2 cellular contexts compared by ENCODE assay signal in genomic region chr1:109238382-109238781, GRCh38.
TF ChIP-seq lines count a peak whose summit lies in the region.

No MANE protein-coding gene starts in this region.

TF ChIP-seq in GM23338, 12 proteins besides CTCF, POLR2A, EP300 and RAD21 (continued from another document):
- TF ChIP-seq ZNF462 (CRISPR knock-in tag; IDR thresholded peaks at IDR 0.05): no peak

TF ChIP-seq in WTC11, 78 proteins besides CTCF, POLR2A, EP300 and RAD21 (continued from another document):
- TF ChIP-seq ZNF425 (CRISPR knock-in tag; conservative IDR thresholded peaks at IDR 0.05): no peak
- no peak for TF ChIP-seq FOXK1 (CRISPR knock-in tag; IDR thresholded peaks at IDR 0.05)
- TF ChIP-seq SMAD3 (CRISPR knock-in tag; IDR thresholded peaks at IDR 0.05; ENCODE audit: borderline replicate concordance): no peak
- no peak for TF ChIP-seq ZNF416 (CRISPR knock-in tag; IDR thresholded peaks at IDR 0.05)
- no peak for TF ChIP-seq GRHL2 (CRISPR knock-in tag; IDR thresholded peaks at IDR 0.05; ENCODE audit: insufficient replicate concordance, severe bottlenecking)
- TF ChIP-seq HMGA2 (CRISPR knock-in tag; IDR thresholded peaks at IDR 0.05): no peak
- TF ChIP-seq NFYB (CRISPR knock-in tag; conservative IDR thresholded peaks at IDR 0.05; ENCODE audit: low read depth): no peak
- TF ChIP-seq ZMAT4 (CRISPR knock-in tag; IDR thresholded peaks at IDR 0.05): no peak
- no peak for TF ChIP-seq OVOL2 (CRISPR knock-in tag; IDR thresholded peaks at IDR 0.05; ENCODE audit: borderline replicate concordance)
- no peak for TF ChIP-seq ELF4 (CRISPR knock-in tag; IDR thresholded peaks at IDR 0.05; ENCODE audit: low read depth)
- TF ChIP-seq FOXJ3 (CRISPR knock-in tag; IDR thresholded peaks at IDR 0.05; ENCODE audit: borderline replicate concordance): no peak
- TF ChIP-seq ATF2 (CRISPR knock-in tag; IDR thresholded peaks at IDR 0.05; ENCODE audit: borderline replicate concordance, low read depth): no peak
- TF ChIP-seq ETV6 (CRISPR knock-in tag; IDR thresholded peaks at IDR 0.05): no peak
- TF ChIP-seq ZNF281 (CRISPR knock-in tag; IDR thresholded peaks at IDR 0.05): no peak
